8 cellular contexts compared by ENCODE assay signal in the genomic region with DNA sequence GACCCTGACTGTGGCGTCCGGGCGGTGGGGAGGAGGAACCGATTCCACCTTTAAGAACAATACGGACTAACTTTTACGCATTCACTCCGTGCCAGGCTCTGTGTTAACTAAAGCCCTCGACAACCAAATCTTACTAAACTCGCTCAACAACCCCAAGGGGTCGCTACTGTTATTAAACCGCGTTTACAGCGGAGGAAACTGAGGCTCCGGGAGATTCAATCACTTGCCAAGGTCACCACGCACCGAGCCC. TPM values are rescaled to one million over a fixed set of nuclear protein-coding genes. Genes with fewer than 3 reads are reported as not detected.
A peak's percentile ranks its signal among the peaks of the same experiment; 100 is the strongest.
DNase-seq lines count a peak whose midpoint lies in the region; ATAC-seq, FAIRE-seq and TF ChIP-seq lines count a peak whose summit lies in the region.

No MANE protein-coding gene starts in this region.

- H3K9ac ChIP-seq in NT2/D1 (ENCODE audit: insufficient read length, low read depth), result peak overlapping the region; percentile 84
- no peak overlapping the region for H3K9ac ChIP-seq in endodermal cell (ENCODE audit: extremely low read depth, low read length, poor library complexity, severe bottlenecking)

- no peak overlapping the region for H3K27ac ChIP-seq in endodermal cell (ENCODE audit: low read depth, low read length)
- peak overlapping the region in 1 of 4 donors; percentile 10 for H3K27ac ChIP-seq in pancreas

- CTCF ChIA-PET in GM10248 (lab: Yijun Ruan, JAX), result interaction anchor here (1.5 to 2.6 kb wide), 2 partner anchors 17 to 25 kb away, joined by 3 to 12 read pairs; a partner anchor contains a TSS

- peaks cover 6% of the 10 kb centered on the region for H3K4me1 ChIP-seq in NT2/D1 (ENCODE audit: insufficient read depth, insufficient read length)
- no peaks in the 10 kb centered on the region for H3K4me1 ChIP-seq in endodermal cell (ENCODE audit: control insufficient read depth, insufficient read depth, low read length)
- peaks cover 0 to 3% (median 0%) of the 10 kb centered on the region in 3 donors for H3K4me1 ChIP-seq in pancreas

- WGBS in endodermal cell (ENCODE audit: insufficient coverage in 1 of 2, insufficient read length in 1 of 2), 2 experiments, result 2 to 21% methylated on average over 10 to 16 of the region's 16 CpGs
- 17 to 19% methylated on average over 16 of the region's 16 CpGs for WGBS in pancreas, 2 donors

- H3K9me3 ChIP-seq in NT2/D1 (ENCODE audit: insufficient read depth, low read length) (peaks cover 10% of the 10 kb centered on the region), endodermal cell (ENCODE audit: control insufficient read depth, low read length) (peaks cover 9% of the 10 kb centered on the region), pancreas (no peaks in the 10 kb centered on the region)

- H3K4me3 ChIP-seq in NT2/D1 (ENCODE audit: insufficient read length, low read depth) (peak overlapping the region; percentile 71), endodermal cell (ENCODE audit: low read length) (peak overlapping the region; percentile 81), pancreas (peak overlapping the region; percentile 7 to 90 (median 56))

- H3K4me1 Mint-ChIP-seq in endodermal cell, result peaks cover 13% of the 10 kb centered on the region

- H3K36me3 ChIP-seq in NT2/D1 (ENCODE audit: insufficient read depth, insufficient read length, low read length) (peaks cover 26% of the 10 kb centered on the region), endodermal cell (ENCODE audit: control insufficient read depth, insufficient read depth, low read length) (peaks cover 20% of the 10 kb centered on the region), pancreas (no peaks in the 10 kb centered on the region)

- peaks cover 25% of the 10 kb centered on the region for H3K27me3 Mint-ChIP-seq in endodermal cell (ENCODE audit: insufficient read depth)

- FAIRE-seq in pancreas (lab: Jason Lieb, UNC), result no peak

- ATAC-seq in pancreas, result no peak
- ATAC-seq in HG02763 (IDR thresholded peaks at IDR 0.05; ENCODE audit: unreplicated experiment), result no peak

- no peaks in the 10 kb centered on the region for H3K27me3 ChIP-seq in NT2/D1 (ENCODE audit: insufficient read depth, insufficient read length)
- no peaks in the 10 kb centered on the region for H3K27me3 ChIP-seq in endodermal cell (ENCODE audit: control insufficient read depth, insufficient read depth, low read length, poor library complexity, severe bottlenecking)
- H3K27me3 ChIP-seq in pancreas, result no peaks in the 10 kb centered on the region

- no peak overlapping the region for H3K27ac Mint-ChIP-seq in endodermal cell

- peak; percentile 27 for TF ChIP-seq CTCF in GM10248 (IDR thresholded peaks at IDR 0.05; ENCODE audit: control extremely low read depth, extremely low read depth, low read depth, missing control alignments)
- TF ChIP-seq CTCF in endodermal cell (conservative IDR thresholded peaks at IDR 0.05), result peak; percentile 67
- no peak for TF ChIP-seq CTCF in pancreas (IDR thresholded peaks at IDR 0.05)

- peaks cover 16% of the 10 kb centered on the region for H3K9me3 Mint-ChIP-seq in endodermal cell

- H3K36me3 Mint-ChIP-seq in endodermal cell (ENCODE audit: low read depth), result peaks cover 27% of the 10 kb centered on the region

- POLR2A ChIA-PET in GM10248 (lab: Yijun Ruan, JAX), result interaction anchor here (0.5 kb wide), 1 partner anchor 241 kb away, joined by 8 read pairs; no protein-coding TSS in a partner anchor

- intact Hi-C loops in pancreas (cut with DNase I), result no loop called here

- DNase-seq in GM10248 (ENCODE audit: extremely low spot score), result no peak
- no peak for DNase-seq in NT2/D1 (ENCODE audit: low read depth, low spot score)
- DNase-seq in endodermal cell, result peak; percentile 58
- no peak for DNase-seq in pancreas
- no peak for DNase-seq in NCI-H2196 treated with DMSO at 0.1 percent for 48 hours (lab: John Stamatoyannopoulos, UW; ENCODE audit: unreplicated experiment)
- no peak for DNase-seq in NCI-H524 (lab: John Stamatoyannopoulos, UW)
- no peak for DNase-seq in putamen (ENCODE audit: low spot score)

- H3K4me3 Mint-ChIP-seq in endodermal cell, result peak overlapping the region; percentile 65

RNA-seq across cellular contexts. Expression of a gene that starts 1.2 kb away (rescaled TPM):
- total RNA-seq in endodermal cell (100 to 1,000 TPM in 1 of 2 donors, 10 to 100 TPM in 1; 94.2 to 126 TPM), pancreas (10 to 100 TPM in 4 of 6 donors, 1 to 10 TPM in 2; 7.9 to 24.3 (median 15.1) TPM)
- polyA plus RNA-seq in endodermal cell (2013, experiment 1 of 2), result 66.5 TPM
- polyA plus RNA-seq in endodermal cell (2013, experiment 2 of 2), result 71.4 TPM
- 10 to 100 TPM; 17.2 TPM for polyA plus RNA-seq in pancreas

RNA-seq across cellular contexts. Expression of a gene that starts 3.8 kb away (rescaled TPM):
- total RNA-seq in endodermal cell, result 1 to 10 TPM in 1 of 2 donors, under 1 TPM in 1; 0.73 to 1.1 TPM
- polyA plus RNA-seq in endodermal cell (2013, experiment 1 of 2), result not detected
- polyA plus RNA-seq in endodermal cell (2013, experiment 2 of 2), result not detected
- not detected for total RNA-seq in pancreas
- not detected for polyA plus RNA-seq in pancreas

RNA-seq across cellular contexts. Expression of a gene that starts 16.8 kb away (rescaled TPM):
- total RNA-seq in endodermal cell (1 to 10 TPM in 1 of 2 donors, under 1 TPM in 1; 0.73 to 1.4 TPM), pancreas (1 to 10 TPM; 6.4 to 9.4 (median 7.4) TPM)
- 1.9 TPM for polyA plus RNA-seq in endodermal cell (2013, experiment 1 of 2)
- polyA plus RNA-seq in endodermal cell (2013, experiment 2 of 2), result 1.8 TPM
- 10 to 100 TPM; 13.3 to 21.4 TPM for polyA plus RNA-seq in pancreas

RNA-seq across cellular contexts. Expression of a gene that starts 27.5 kb away (rescaled TPM):
- total RNA-seq in endodermal cell (1 to 10 TPM; 1.3 to 4.9 TPM), pancreas (10 to 100 TPM in 5 of 6 donors, 1 to 10 TPM in 1; 5.6 to 21.2 (median 15.9) TPM)
- 7.6 TPM for polyA plus RNA-seq in endodermal cell (2013, experiment 1 of 2)
- polyA plus RNA-seq in endodermal cell (2013, experiment 2 of 2), result 5.2 TPM
- polyA plus RNA-seq in pancreas, result 100 to 1,000 TPM in 1 of 2 donors, 10 to 100 TPM in 1; 61.9 to 155 TPM

RNA-seq across cellular contexts. Expression of a gene that starts 28.2 kb away (rescaled TPM):
- 10 to 100 TPM; 62.1 to 73.8 TPM for total RNA-seq in endodermal cell
- polyA plus RNA-seq in endodermal cell (2013, experiment 1 of 2), result 58.6 TPM
- polyA plus RNA-seq in endodermal cell (2013, experiment 2 of 2), result 60.1 TPM
- total RNA-seq in pancreas, result 10 to 100 TPM; 25.3 to 42.9 (median 35.5) TPM
- 10 to 100 TPM; 27.5 to 28.2 TPM for polyA plus RNA-seq in pancreas

Comparison
In these comparisons a context has a peak if more than half of its experiments do, and no peak if none do; other contexts are left out.
1. CTCF ChIP-seq: peak in GM10248 (single experiment) and endodermal cell (single experiment); none in pancreas (0 of 4).
2. Peak in every context shown above with its lines, with median percentiles within 50 percentile points of each other: H3K4me3 ChIP-seq.